6 cellular contexts compared by ENCODE assay signal in the genomic region with DNA sequence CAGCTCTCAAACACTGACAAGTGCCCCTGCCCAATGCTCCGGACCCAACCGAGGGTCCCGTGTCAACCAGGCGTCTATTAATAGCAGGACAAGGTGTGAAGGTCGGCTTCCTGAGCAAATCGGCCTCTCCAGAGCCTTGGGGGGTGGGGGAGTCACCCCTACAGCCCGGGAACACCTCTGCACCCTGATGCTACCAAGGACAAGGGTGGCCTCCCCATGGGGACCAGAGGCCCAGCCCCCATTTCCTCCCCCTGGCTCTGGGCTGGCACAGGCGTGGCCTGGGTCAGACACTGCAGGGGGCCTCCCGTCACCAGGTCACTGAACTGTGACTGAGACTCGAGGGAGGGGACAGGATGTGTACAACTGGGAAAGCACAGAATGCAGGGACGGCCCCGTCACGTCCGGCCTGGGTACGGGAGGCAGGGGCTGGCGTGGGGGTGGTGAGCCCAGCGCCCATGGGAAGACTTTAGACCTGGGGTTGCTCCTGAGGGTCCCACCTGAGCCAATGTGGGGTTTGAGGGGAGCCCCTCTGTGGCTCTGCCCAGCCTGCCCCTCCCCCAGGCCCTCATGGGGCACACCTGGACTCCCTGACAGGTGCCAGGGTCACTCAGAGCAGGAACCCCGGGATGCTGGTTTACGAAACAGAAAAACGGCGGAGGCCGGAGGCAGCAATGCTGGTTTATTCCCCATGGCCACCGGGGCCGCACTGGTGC.
A peak's percentile ranks its signal among the peaks of the same experiment; 100 is the strongest.
DNase-seq lines count a peak whose midpoint lies in the region; ATAC-seq and TF ChIP-seq lines count a peak whose summit lies in the region.

No MANE protein-coding gene starts in this region.

- H3K36me3 ChIP-seq in WERI-Rb-1: no peaks in the 10 kb centered on the region; the same call in 1 of the 2 replicates

- no peak for TF ChIP-seq CTCF in WERI-Rb-1 (IDR thresholded peaks at IDR 0.05; ENCODE audit: low read depth, low read length)
- TF ChIP-seq CTCF in fibroblast of pulmonary artery (IDR thresholded peaks at IDR 0.05; ENCODE audit: low read length, missing control alignments): no peak

- no peak overlapping the region for H3K4me3 ChIP-seq in WERI-Rb-1 (ENCODE audit: low read depth, low read length)
- H3K4me3 ChIP-seq in fibroblast of pulmonary artery (replicated peaks; ENCODE audit: low read depth, low read length): peak overlapping the region; percentile 67

- peak; percentile 70 for DNase-seq in GF-D8 (lab: John Stamatoyannopoulos, UW)
- peak; percentile 44 for DNase-seq in WERI-Rb-1
- no peak for DNase-seq in fibroblast of pulmonary artery (ENCODE audit: low read depth)
- DNase-seq in stimulated activated CD4-positive, alpha-beta T cell treated with anti-CD3 and anti-CD28 coated beads, Interleukin-2, amount 100 ng/mL, for 24 hours: peak; percentile 72 to 85
- no peak for DNase-seq in NCI-H2171 (lab: John Stamatoyannopoulos, UW)

- no peaks in the 10 kb centered on the region for H3K9me3 ChIP-seq in WERI-Rb-1 (ENCODE audit: severe bottlenecking)

- H3K27me3 ChIP-seq in WERI-Rb-1 (ENCODE audit: insufficient read depth, low read depth, severe bottlenecking): no peaks in the 10 kb centered on the region

- ATAC-seq in HG02884 (IDR thresholded peaks at IDR 0.05; ENCODE audit: unreplicated experiment): peak; percentile 72

- H3K27ac ChIP-seq in WERI-Rb-1: no peak overlapping the region

Comparison
In these comparisons a context has a peak if more than half of its experiments do, and no peak if none do; other contexts are left out.
1. DNase-seq: peak in GF-D8 (single experiment), WERI-Rb-1 (single experiment) and stimulated activated CD4-positive, alpha-beta T cell treated with anti-CD3 and anti-CD28 coated beads, Interleukin-2, amount 100 ng/mL, for 24 hours (2 of 2); none in fibroblast of pulmonary artery (single experiment) and NCI-H2171 (single experiment).